Comparison of ENCODE assay signal across 8 cellular contexts in genomic region chr12:110578522-110579238, GRCh38. TPM values are rescaled to one million over a fixed set of nuclear protein-coding genes. Genes with fewer than 3 reads are reported as not detected.
DNase-seq lines count a peak whose midpoint lies in the region; ATAC-seq and TF ChIP-seq lines count a peak whose summit lies in the region.
"Had no signal": no experiment of that assay in that cellular context is flagged by ENCODE, and none has a peak within 500 bp of the region (broad histone marks: within the 10 kb centered on the region; RNA-seq: fewer than 3 reads in every experiment).

No MANE protein-coding gene starts in this region.

- TF ChIP-seq POLR2A in esophagus squamous epithelium (IDR thresholded peaks at IDR 0.05): no peak
- no peak for TF ChIP-seq POLR2A in spleen (IDR thresholded peaks at IDR 0.05)

- CTCF ChIA-PET in activated B cell treated with CpG ODN at 0.5 μM for 24 hours (lab: Charles Lee): interaction anchor here (1.2 to 1.3 kb wide), 2 partner anchors 129 to 248 kb away, joined by 3 to 4 read pairs; partner anchors contain the start of gene ARPC3

- H3K9me3 ChIP-seq in esophagus squamous epithelium (no peaks in the 10 kb centered on the region), spleen (peaks cover 0 to under 1% (median 0%) of the 10 kb centered on the region in 8 donors), tibial artery (no peaks in the 10 kb centered on the region)

- DNase-seq in activated B cell treated with CpG ODN at 0.5 μM for 24 hours: no peak
- DNase-seq in esophagus squamous epithelium (lab: John Stamatoyannopoulos, UW): no peak
- DNase-seq in spleen: no peak
- DNase-seq in tibial artery: no peak
- DNase-seq in foreskin melanocyte: no peak
- DNase-seq in 8988T: no peak

- H3K36me3 Mint-ChIP-seq in activated B cell treated with CpG ODN at 0.5 μM for 24 hours (ENCODE audit: low read depth): peaks cover 13% of the 10 kb centered on the region

- H3K36me3 ChIP-seq in esophagus squamous epithelium (no peaks in the 10 kb centered on the region), spleen (no peaks in the 10 kb centered on the region), tibial artery (no peaks in the 10 kb centered on the region)

- H3K4me1 ChIP-seq in esophagus squamous epithelium: peaks cover 28 to 86% (median 63%) of the 10 kb centered on the region in 3 donors
- H3K4me1 ChIP-seq in spleen: peaks cover 43 to 93% (median 85%) of the 10 kb centered on the region in 6 donors
- peaks cover 0 to 74% (median 38%) of the 10 kb centered on the region in 4 donors for H3K4me1 ChIP-seq in tibial artery

- H3K9me3 Mint-ChIP-seq in activated B cell treated with CpG ODN at 0.5 μM for 24 hours: peaks cover 2% of the 10 kb centered on the region

- H3K27ac Mint-ChIP-seq in activated B cell treated with CpG ODN at 0.5 μM for 24 hours: peak overlapping the region; percentile 84

- TF ChIP-seq CTCF in activated B cell treated with CpG ODN at 0.5 μM for 24 hours (IDR thresholded peaks at IDR 0.05) (no peak), esophagus squamous epithelium (IDR thresholded peaks at IDR 0.05) (no peak), spleen (IDR thresholded peaks at IDR 0.05 in 8 of 11, conservative IDR thresholded peaks at IDR 0.05 in 3 of 11) (no peak), tibial artery (IDR thresholded peaks at IDR 0.05) (no peak)

- ATAC-seq in HG03175 (IDR thresholded peaks at IDR 0.05; ENCODE audit: unreplicated experiment) (peak; percentile 1), activated B cell treated with CpG ODN at 0.5 μM for 24 hours (ENCODE audit: low read depth) (no peak)

- WGBS in esophagus squamous epithelium, 2 donors: 37 to 43% methylated on average over 12 of the region's 12 CpGs
- 73 to 81% (median 76%) methylated on average over 12 of the region's 12 CpGs for WGBS in spleen, 5 donors

- H3K27me3 ChIP-seq in esophagus squamous epithelium: no peaks in the 10 kb centered on the region
- no peaks in the 10 kb centered on the region for H3K27me3 ChIP-seq in spleen (replicated peaks in 1 of 7)
- H3K27me3 ChIP-seq in tibial artery: no peaks in the 10 kb centered on the region

- H3K27ac ChIP-seq in esophagus squamous epithelium (peak overlapping the region; percentile 84 to 95 (median 91)), spleen (peak overlapping the region in 7 of 8 donors; percentile 58 to 82 (median 74)), tibial artery (no peak overlapping the region)
- H3K27ac ChIP-seq: VCaP had no signal

- POLR2A ChIA-PET in activated B cell treated with CpG ODN at 0.5 μM for 24 hours (lab: Charles Lee): interaction anchor here (0.6 to 4.5 kb wide), 9 partner anchors 12 to 128 kb away, joined by 3 to 50 read pairs (median 5); partner anchors contain the start of gene GPN3

- H3K4me3 ChIP-seq in esophagus squamous epithelium (peak overlapping the region in 2 of 4 donors; percentile 14 to 42), spleen (peak overlapping the region in 1 of 8 donors; percentile 31), tibial artery (no peak overlapping the region)

- intact Hi-C loops in activated B cell treated with CpG ODN at 0.5 μM for 24 hours (cut with micrococcal nuclease) (loop anchor here (5.0 kb wide), 1 partner anchor 36 kb away; no protein-coding TSS in a partner anchor), esophagus squamous epithelium (cut with DNase I) (no loop called here), spleen (cut with DNase I; ENCODE audit: low total_unique reads) (no loop called here), tibial artery (cut with DNase I; ENCODE audit: low total_unique reads) (no loop called here)

- H3K4me3 Mint-ChIP-seq in activated B cell treated with CpG ODN at 0.5 μM for 24 hours: peak overlapping the region; percentile 63

- H3K27me3 Mint-ChIP-seq in activated B cell treated with CpG ODN at 0.5 μM for 24 hours: no peaks in the 10 kb centered on the region

- H3K4me1 Mint-ChIP-seq in activated B cell treated with CpG ODN at 0.5 μM for 24 hours: peaks cover 75% of the 10 kb centered on the region

RNA-seq across cellular contexts. Expression of gene PPTC7, which starts 4.4 kb away (rescaled TPM):
- total RNA-seq in activated B cell treated with CpG ODN at 0.5 μM for 24 hours: 34.5 and 40.8 TPM in 2 replicates
- total RNA-seq in esophagus squamous epithelium: 10 to 100 TPM; 14.8 to 30.5 (median 19.2) TPM
- 10 to 100 TPM; 20.1 to 27.3 (median 26.5) TPM for total RNA-seq in spleen
- polyA plus RNA-seq in spleen: 1 to 10 TPM; 7.5 to 9.9 (median 8.3) TPM

RNA-seq across cellular contexts. Expression of gene TCTN1, which starts 35.2 kb away (rescaled TPM):
- total RNA-seq in activated B cell treated with CpG ODN at 0.5 μM for 24 hours (22.4 and 29.5 TPM in 2 replicates), esophagus squamous epithelium (10 to 100 TPM in 2 of 4 donors, 1 to 10 TPM in 2; 4.4 to 15.6 (median 8.8) TPM), spleen (10 to 100 TPM; 14.8 to 30.8 (median 24.5) TPM)
- polyA plus RNA-seq in spleen: 10 to 100 TPM in 2 of 3 donors, 1 to 10 TPM in 1; 8.4 to 21.0 (median 14.7) TPM

Comparison
In these comparisons a context has a peak if more than half of its experiments do, and no peak if none do; other contexts are left out.
1. H3K27ac ChIP-seq: peak in esophagus squamous epithelium (4 of 4) and spleen (7 of 8); none in tibial artery (0 of 2).